Comparison of ENCODE assay signal across 3 cellular contexts in genomic region chr1:160149235-160149634, GRCh38.
TF ChIP-seq lines count a peak whose summit lies in the region.

No MANE protein-coding gene starts in this region.

TF ChIP-seq in SK-N-SH, 30 proteins besides CTCF, POLR2A, EP300 and RAD21:
- no peak for TF ChIP-seq RCOR1 (IDR thresholded peaks at IDR 0.05; ENCODE audit: low read length)
- TF ChIP-seq RXRA (IDR thresholded peaks at IDR 0.05; ENCODE audit: borderline replicate concordance, low read depth), result no peak
- no peak for TF ChIP-seq GATA2 (CRISPR knock-in tag; IDR thresholded peaks at IDR 0.05)
- TF ChIP-seq JUND (IDR thresholded peaks at IDR 0.05), result no peak
- no peak for TF ChIP-seq POLR2AphosphoS5 (IDR thresholded peaks at IDR 0.05; ENCODE audit: low read depth, low read length)
- TF ChIP-seq, protein P1, sequence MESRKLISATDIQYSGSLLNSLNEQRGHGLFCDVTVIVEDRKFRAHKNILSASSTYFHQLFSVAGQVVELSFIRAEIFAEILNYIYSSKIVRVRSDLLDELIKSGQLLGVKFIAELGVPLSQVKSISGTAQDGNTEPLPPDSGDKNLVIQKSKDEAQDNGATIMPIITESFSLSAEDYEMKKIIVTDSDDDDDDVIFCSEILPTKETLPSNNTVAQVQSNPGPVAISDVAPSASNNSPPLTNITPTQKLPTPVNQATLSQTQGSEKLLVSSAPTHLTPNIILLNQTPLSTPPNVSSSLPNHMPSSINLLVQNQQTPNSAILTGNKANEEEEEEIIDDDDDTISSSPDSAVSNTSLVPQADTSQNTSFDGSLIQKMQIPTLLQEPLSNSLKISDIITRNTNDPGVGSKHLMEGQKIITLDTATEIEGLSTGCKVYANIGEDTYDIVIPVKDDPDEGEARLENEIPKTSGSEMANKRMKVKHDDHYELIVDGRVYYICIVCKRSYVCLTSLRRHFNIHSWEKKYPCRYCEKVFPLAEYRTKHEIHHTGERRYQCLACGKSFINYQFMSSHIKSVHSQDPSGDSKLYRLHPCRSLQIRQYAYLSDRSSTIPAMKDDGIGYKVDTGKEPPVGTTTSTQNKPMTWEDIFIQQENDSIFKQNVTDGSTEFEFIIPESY (IDR thresholded peaks at IDR 0.05; ENCODE audit: borderline replicate concordance, low read depth), result no peak
- no peak for TF ChIP-seq YY1 (IDR thresholded peaks at IDR 0.05; ENCODE audit: low read depth)
- TF ChIP-seq PBX3 (IDR thresholded peaks at IDR 0.05), result no peak
- TF ChIP-seq RFX5 (IDR thresholded peaks at IDR 0.05; ENCODE audit: low read length), result no peak
- TF ChIP-seq MAX (IDR thresholded peaks at IDR 0.05; ENCODE audit: low read depth), result no peak
- no peak for TF ChIP-seq MXI1 (IDR thresholded peaks at IDR 0.05; ENCODE audit: low read depth, low read length)
TF ChIP-seq in SK-N-SH: peak in this region for 0.

TF ChIP-seq in SK-N-SH treated with all-trans-retinoic acid at 6 μM for 48 hours, 23 proteins besides CTCF, POLR2A, EP300 and RAD21:
- TF ChIP-seq SNAI2 (CRISPR knock-in tag; IDR thresholded peaks at IDR 0.05) (no peak), ZC3H10 (CRISPR knock-in tag; IDR thresholded peaks at IDR 0.05) (no peak), ESRRG (CRISPR knock-in tag; IDR thresholded peaks at IDR 0.05) (no peak), ISL1 (CRISPR knock-in tag; IDR thresholded peaks at IDR 0.05) (no peak), BACH2 (CRISPR knock-in tag; IDR thresholded peaks at IDR 0.05; ENCODE audit: borderline replicate concordance) (no peak), ZNF70 (CRISPR knock-in tag; IDR thresholded peaks at IDR 0.05) (no peak), ZFP30 (CRISPR knock-in tag; IDR thresholded peaks at IDR 0.05) (no peak), PATZ1 (CRISPR knock-in tag; IDR thresholded peaks at IDR 0.05; ENCODE audit: borderline replicate concordance) (no peak), ARNTL (CRISPR knock-in tag; IDR thresholded peaks at IDR 0.05; ENCODE audit: borderline replicate concordance, low read depth) (no peak), ZNF565 (CRISPR knock-in tag; conservative IDR thresholded peaks at IDR 0.05; ENCODE audit: low read depth) (no peak), OSR1 (CRISPR knock-in tag; IDR thresholded peaks at IDR 0.05) (no peak)
- TF ChIP-seq, protein P2, sequence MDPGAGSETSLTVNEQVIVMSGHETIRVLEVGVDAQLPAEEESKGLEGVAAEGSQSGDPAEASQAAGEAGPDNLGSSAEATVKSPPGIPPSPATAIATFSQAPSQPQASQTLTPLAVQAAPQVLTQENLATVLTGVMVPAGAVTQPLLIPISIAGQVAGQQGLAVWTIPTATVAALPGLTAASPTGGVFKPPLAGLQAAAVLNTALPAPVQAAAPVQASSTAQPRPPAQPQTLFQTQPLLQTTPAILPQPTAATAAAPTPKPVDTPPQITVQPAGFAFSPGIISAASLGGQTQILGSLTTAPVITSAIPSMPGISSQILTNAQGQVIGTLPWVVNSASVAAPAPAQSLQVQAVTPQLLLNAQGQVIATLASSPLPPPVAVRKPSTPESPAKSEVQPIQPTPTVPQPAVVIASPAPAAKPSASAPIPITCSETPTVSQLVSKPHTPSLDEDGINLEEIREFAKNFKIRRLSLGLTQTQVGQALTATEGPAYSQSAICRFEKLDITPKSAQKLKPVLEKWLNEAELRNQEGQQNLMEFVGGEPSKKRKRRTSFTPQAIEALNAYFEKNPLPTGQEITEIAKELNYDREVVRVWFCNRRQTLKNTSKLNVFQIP (CRISPR knock-in tag; IDR thresholded peaks at IDR 0.05; ENCODE audit: borderline replicate concordance, low read depth), result no peak
- TF ChIP-seq, protein P3, sequence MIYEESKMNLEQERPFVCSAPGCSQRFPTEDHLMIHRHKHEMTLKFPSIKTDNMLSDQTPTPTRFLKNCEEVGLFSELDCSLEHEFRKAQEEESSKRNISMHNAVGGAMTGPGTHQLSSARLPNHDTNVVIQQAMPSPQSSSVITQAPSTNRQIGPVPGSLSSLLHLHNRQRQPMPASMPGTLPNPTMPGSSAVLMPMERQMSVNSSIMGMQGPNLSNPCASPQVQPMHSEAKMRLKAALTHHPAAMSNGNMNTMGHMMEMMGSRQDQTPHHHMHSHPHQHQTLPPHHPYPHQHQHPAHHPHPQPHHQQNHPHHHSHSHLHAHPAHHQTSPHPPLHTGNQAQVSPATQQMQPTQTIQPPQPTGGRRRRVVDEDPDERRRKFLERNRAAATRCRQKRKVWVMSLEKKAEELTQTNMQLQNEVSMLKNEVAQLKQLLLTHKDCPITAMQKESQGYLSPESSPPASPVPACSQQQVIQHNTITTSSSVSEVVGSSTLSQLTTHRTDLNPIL (CRISPR knock-in tag; IDR thresholded peaks at IDR 0.05; ENCODE audit: low read depth), result no peak

TF ChIP-seq in HepG2, 621 proteins besides CTCF, POLR2A, EP300 and RAD21:
- TF ChIP-seq, protein P4, sequence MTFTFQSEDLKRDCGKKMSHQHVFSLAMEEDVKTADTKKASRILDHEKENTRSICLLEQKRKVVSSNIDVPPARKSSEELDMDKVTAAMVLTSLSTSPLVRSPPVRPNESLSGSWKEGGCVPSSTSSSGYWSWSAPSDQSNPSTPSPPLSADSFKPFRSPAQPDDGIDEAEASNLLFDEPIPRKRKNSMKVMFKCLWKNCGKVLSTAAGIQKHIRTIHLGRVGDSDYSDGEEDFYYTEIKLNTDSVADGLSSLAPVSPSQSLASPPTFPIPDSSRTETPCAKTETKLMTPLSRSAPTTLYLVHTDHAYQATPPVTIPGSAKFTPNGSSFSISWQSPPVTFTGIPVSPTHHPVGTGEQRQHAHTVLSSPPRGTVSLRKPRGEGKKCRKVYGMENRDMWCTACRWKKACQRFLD (CRISPR knock-in tag; IDR thresholded peaks at IDR 0.05; ENCODE audit: borderline replicate concordance), result no peak
- TF ChIP-seq ZNF510 (CRISPR knock-in tag; IDR thresholded peaks at IDR 0.05; ENCODE audit: low read depth) (no peak), ZNF570 (CRISPR knock-in tag; IDR thresholded peaks at IDR 0.05; ENCODE audit: borderline replicate concordance) (no peak), AHR (CRISPR knock-in tag; IDR thresholded peaks at IDR 0.05) (no peak), ZNF33A (CRISPR knock-in tag; IDR thresholded peaks at IDR 0.05; ENCODE audit: borderline replicate concordance) (no peak), FOXO1 (CRISPR knock-in tag; IDR thresholded peaks at IDR 0.05) (no peak), ZKSCAN5 (CRISPR knock-in tag; IDR thresholded peaks at IDR 0.05) (no peak), ZNF180 (CRISPR knock-in tag; IDR thresholded peaks at IDR 0.05; ENCODE audit: borderline replicate concordance, low read depth) (no peak), ZNF333 (CRISPR knock-in tag; IDR thresholded peaks at IDR 0.05; ENCODE audit: borderline replicate concordance) (no peak), CC2D1A (CRISPR knock-in tag; IDR thresholded peaks at IDR 0.05) (no peak), ZBTB49 (CRISPR knock-in tag; IDR thresholded peaks at IDR 0.05; ENCODE audit: borderline replicate concordance) (no peak), TCF12 (IDR thresholded peaks at IDR 0.05) (no peak), TCF12 (CRISPR knock-in tag; IDR thresholded peaks at IDR 0.05) (no peak)
- TF ChIP-seq, protein P5, sequence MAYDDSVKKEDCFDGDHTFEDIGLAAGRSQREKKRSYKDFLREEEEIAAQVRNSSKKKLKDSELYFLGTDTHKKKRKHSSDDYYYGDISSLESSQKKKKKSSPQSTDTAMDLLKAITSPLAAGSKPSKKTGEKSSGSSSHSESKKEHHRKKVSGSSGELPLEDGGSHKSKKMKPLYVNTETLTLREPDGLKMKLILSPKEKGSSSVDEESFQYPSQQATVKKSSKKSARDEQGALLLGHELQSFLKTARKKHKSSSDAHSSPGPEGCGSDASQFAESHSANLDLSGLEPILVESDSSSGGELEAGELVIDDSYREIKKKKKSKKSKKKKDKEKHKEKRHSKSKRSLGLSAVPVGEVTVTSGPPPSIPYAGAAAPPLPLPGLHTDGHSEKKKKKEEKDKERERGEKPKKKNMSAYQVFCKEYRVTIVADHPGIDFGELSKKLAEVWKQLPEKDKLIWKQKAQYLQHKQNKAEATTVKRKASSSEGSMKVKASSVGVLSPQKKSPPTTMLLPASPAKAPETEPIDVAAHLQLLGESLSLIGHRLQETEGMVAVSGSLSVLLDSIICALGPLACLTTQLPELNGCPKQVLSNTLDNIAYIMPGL (CRISPR knock-in tag; IDR thresholded peaks at IDR 0.05; ENCODE audit: borderline replicate concordance in 1 of 2, low read depth in 1 of 2), result no peak
